In genomic region chrX:155027509-155028066, GRCh38 we compare ENCODE assay signal across 8 cellular contexts. TPM values are rescaled to one million over a fixed set of nuclear protein-coding genes. Genes with fewer than 3 reads are reported as not detected.
DNase-seq lines count a peak whose midpoint lies in the region; ATAC-seq, FAIRE-seq and TF ChIP-seq lines count a peak whose summit lies in the region.

No MANE protein-coding gene starts in this region.

- peak overlapping the region; percentile 87 for H3K4me3 Mint-ChIP-seq in activated CD8-positive, alpha-beta T cell treated with anti-CD3 and anti-CD28 coated beads, Interleukin-2, amount 10 ng/mL, durations not matched to agents 7 days and 5 days

- CTCF ChIA-PET in activated CD8-positive, alpha-beta T cell treated with anti-CD3 and anti-CD28 coated beads, Interleukin-2, amount 10 ng/mL, durations not matched to agents 7 days and 5 days (lab: Charles Lee) = interaction anchor here (1.0 to 1.5 kb wide), 4 partner anchors 12 to 29 kb away, joined by 3 to 12 read pairs (median 7); no protein-coding TSS in a partner anchor

- POLR2A ChIA-PET in activated CD8-positive, alpha-beta T cell treated with anti-CD3 and anti-CD28 coated beads, Interleukin-2, amount 10 ng/mL, durations not matched to agents 7 days and 5 days (lab: Charles Lee) = interaction anchor here (1.3 kb wide), 1 partner anchor 42 kb away, joined by 3 read pairs; no protein-coding TSS in a partner anchor

- DNase-seq in NCI-H345 (lab: John Stamatoyannopoulos, UW) = peak; percentile 14
- DNase-seq in NCI-H345 treated with DMSO at 0.1 percent for 48 hours (lab: John Stamatoyannopoulos, UW; ENCODE audit: unreplicated experiment) = no peak
- DNase-seq in NAMALWA (ENCODE audit: low spot score) = peak; percentile 74
- DNase-seq in activated CD8-positive, alpha-beta T cell treated with anti-CD3 and anti-CD28 coated beads, Interleukin-2, amount 10 ng/mL, durations not matched to agents 7 days and 5 days = peak; percentile 42
- DNase-seq in foreskin fibroblast = peak; percentile 39 to 67
- DNase-seq in omental fat pad (ENCODE audit: low spot score) = no peak
- no peak for DNase-seq in GM19239 (ENCODE audit: insufficient read length, low spot score)
- no peak for DNase-seq in activated CD8-positive, alpha-beta memory T cell treated with anti-CD3 and anti-CD28 coated beads, Interleukin-2, amount 50 U/mL, for 4 hours

- H3K27ac Mint-ChIP-seq in activated CD8-positive, alpha-beta T cell treated with anti-CD3 and anti-CD28 coated beads, Interleukin-2, amount 10 ng/mL, durations not matched to agents 7 days and 5 days = peak overlapping the region; percentile 97

- peak overlapping the region; percentile 66 to 78 for H3K4me3 ChIP-seq in foreskin fibroblast (ENCODE audit: low read depth in 1 of 2, low read length in 2 of 2)

- peaks cover 2% of the 10 kb centered on the region for H3K36me3 Mint-ChIP-seq in activated CD8-positive, alpha-beta T cell treated with anti-CD3 and anti-CD28 coated beads, Interleukin-2, amount 10 ng/mL, durations not matched to agents 7 days and 5 days (ENCODE audit: low read depth)

- no peak for TF ChIP-seq CTCF in foreskin fibroblast (IDR thresholded peaks at IDR 0.05; ENCODE audit: low read depth, low read length)
- no peak for TF ChIP-seq CTCF in omental fat pad (IDR thresholded peaks at IDR 0.05)

- ATAC-seq in activated CD8-positive, alpha-beta T cell treated with anti-CD3 and anti-CD28 coated beads, Interleukin-2, amount 10 ng/mL, durations not matched to agents 7 days and 5 days = peak; percentile 18
- peak; percentile 65 for ATAC-seq in omental fat pad (ENCODE audit: low FRiP score)

- H3K4me1 Mint-ChIP-seq in activated CD8-positive, alpha-beta T cell treated with anti-CD3 and anti-CD28 coated beads, Interleukin-2, amount 10 ng/mL, durations not matched to agents 7 days and 5 days (ENCODE audit: low read depth) = peaks cover 21% of the 10 kb centered on the region

- no peak for FAIRE-seq in GM19239 (lab: Jason Lieb, UNC)

- peaks cover 8% of the 10 kb centered on the region for H3K27me3 Mint-ChIP-seq in activated CD8-positive, alpha-beta T cell treated with anti-CD3 and anti-CD28 coated beads, Interleukin-2, amount 10 ng/mL, durations not matched to agents 7 days and 5 days (ENCODE audit: low read depth)

- no peaks in the 10 kb centered on the region for H3K9me3 Mint-ChIP-seq in activated CD8-positive, alpha-beta T cell treated with anti-CD3 and anti-CD28 coated beads, Interleukin-2, amount 10 ng/mL, durations not matched to agents 7 days and 5 days (ENCODE audit: insufficient read depth)

RNA-seq across cellular contexts. Expression of gene FUNDC2, which starts 0.9 kb away (rescaled TPM):
- total RNA-seq in activated CD8-positive, alpha-beta T cell treated with anti-CD3 and anti-CD28 coated beads, Interleukin-2, amount 10 ng/mL, durations not matched to agents 7 days and 5 days = 10 to 100 TPM; 49.3 to 51.7 TPM
- total RNA-seq in omental fat pad = 100 to 1,000 TPM in 2 of 4 donors, 10 to 100 TPM in 2; 65.8 to 110 (median 83.7) TPM

RNA-seq across cellular contexts. Expression of gene F8, which starts 5.1 kb away (rescaled TPM):
- 1 to 10 TPM; 4.1 to 4.2 TPM for total RNA-seq in activated CD8-positive, alpha-beta T cell treated with anti-CD3 and anti-CD28 coated beads, Interleukin-2, amount 10 ng/mL, durations not matched to agents 7 days and 5 days
- total RNA-seq in omental fat pad = 100 to 1,000 TPM in 1 of 4 donors, 10 to 100 TPM in 3; 18.2 to 184 (median 26.2) TPM

RNA-seq across cellular contexts. Expression of gene CMC4, which starts 43.3 kb away (rescaled TPM):
- total RNA-seq in activated CD8-positive, alpha-beta T cell treated with anti-CD3 and anti-CD28 coated beads, Interleukin-2, amount 10 ng/mL, durations not matched to agents 7 days and 5 days = 1 to 10 TPM; 4.1 to 5.6 TPM
- 10 to 100 TPM; 11.0 to 24.9 (median 16.4) TPM for total RNA-seq in omental fat pad

RNA-seq across cellular contexts. Expression of gene MTCP1, which starts 43.3 kb away (rescaled TPM):
- 10 to 100 TPM; 20.2 to 21.4 TPM for total RNA-seq in activated CD8-positive, alpha-beta T cell treated with anti-CD3 and anti-CD28 coated beads, Interleukin-2, amount 10 ng/mL, durations not matched to agents 7 days and 5 days
- 1 to 10 TPM in 2 of 4 donors, under 1 TPM in 2; 0.74 to 3.5 (median 1.9) TPM for total RNA-seq in omental fat pad

RNA-seq across cellular contexts. Expression of gene BRCC3, which starts 43.7 kb away (rescaled TPM):
- 10 to 100 TPM; 32.8 to 33.5 TPM for total RNA-seq in activated CD8-positive, alpha-beta T cell treated with anti-CD3 and anti-CD28 coated beads, Interleukin-2, amount 10 ng/mL, durations not matched to agents 7 days and 5 days
- 10 to 100 TPM in 3 of 4 donors, 1 to 10 TPM in 1; 8.4 to 11.0 (median 10.2) TPM for total RNA-seq in omental fat pad

Comparison
In these comparisons a context has a peak if more than half of its experiments do, and no peak if none do; other contexts are left out.
1. DNase-seq: peak in NCI-H345 (single experiment), NAMALWA (single experiment), activated CD8-positive, alpha-beta T cell treated with anti-CD3 and anti-CD28 coated beads, Interleukin-2, amount 10 ng/mL, durations not matched to agents 7 days and 5 days (single experiment) and foreskin fibroblast (2 of 2); none in NCI-H345 treated with DMSO at 0.1 percent for 48 hours (single experiment), omental fat pad (single experiment), GM19239 (single experiment) and activated CD8-positive, alpha-beta memory T cell treated with anti-CD3 and anti-CD28 coated beads, Interleukin-2, amount 50 U/mL, for 4 hours (single experiment).